ENCODE assay signal across 27 cellular contexts in the genomic region with DNA sequence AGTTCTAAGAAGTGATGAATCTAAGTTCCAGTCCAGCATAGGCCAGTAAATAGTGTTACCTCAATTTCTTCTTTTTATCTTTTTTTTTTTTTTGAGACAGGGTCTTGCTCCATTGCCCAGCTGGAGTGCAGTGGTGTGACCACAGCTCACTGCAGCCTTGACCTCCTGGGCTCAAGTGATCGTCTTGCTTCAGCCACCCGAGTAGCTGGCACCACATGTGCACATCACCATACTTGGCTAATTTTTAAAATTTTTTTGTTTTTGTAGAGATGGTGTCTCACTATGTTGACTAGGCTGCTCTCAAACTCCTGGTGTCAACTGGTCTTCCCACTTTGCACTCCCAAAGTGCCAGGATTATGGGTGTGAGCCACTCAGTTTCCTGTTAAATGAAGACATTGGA.
"Had no signal": no experiment of that assay in that cellular context is flagged by ENCODE, and none has a peak within 500 bp of the region (broad histone marks: within the 10 kb centered on the region; RNA-seq: fewer than 3 reads in every experiment).

No MANE protein-coding gene starts in this region.

- FAIRE-seq: bronchial epithelial cell, endometrium, urothelium cell line had no signal

- ATAC-seq: activated CD4-positive, alpha-beta T cell treated with anti-CD3 and anti-CD28 coated beads for 36 hours; mucosa of descending colon; right lobe of liver; stimulated activated naive CD8-positive, alpha-beta T cell treated with anti-CD3 and anti-CD28 coated beads, Interleukin-15, Interleukin-2, amounts not matched to agents 100 U/mL and 50 U/mL, for 24 hours had no signal

- H3K4me1 ChIP-seq: colonic mucosa, left lung, parathyroid adenoma, right lobe of liver had no signal

- H3K36me3 ChIP-seq: colonic mucosa, left lung, right lobe of liver, thoracic aorta had no signal

- H3K9me3 ChIP-seq: colonic mucosa, mucosa of descending colon, right lobe of liver, thoracic aorta had no signal

- H3K4me3 ChIP-seq: colonic mucosa, left lung, lung, mucosa of descending colon, right lobe of liver, SK-N-MC, thoracic aorta had no signal

- H3K9ac ChIP-seq: parathyroid adenoma had no signal

- H3K36me3 Mint-ChIP-seq: naive B cell had no signal

- DNase-seq: activated CD4-positive, alpha-beta T cell treated with anti-CD3 and anti-CD28 coated beads for 36 hours; activated CD4-positive, alpha-beta T cell treated with anti-CD3 and anti-CD28 coated beads, Interleukin-2, amount 50 U/mL, for 4 hours; activated CD4-positive, CD25-positive, alpha-beta regulatory T cell; activated CD8-positive, alpha-beta memory T cell treated with anti-CD3 and anti-CD28 coated beads, Interleukin-2, amount 50 U/mL, for 4 hours; activated effector memory CD4-positive, alpha-beta T cell treated with anti-CD3 and anti-CD28 coated beads, Interleukin-2, amount 50 U/mL, for 16 hours; activated naive CD4-positive, alpha-beta T cell treated with anti-CD3 and anti-CD28 coated beads for 36 hours; activated T-cell treated with anti-CD3 and anti-CD28 coated beads, Interleukin-2, amount 50 U/mL, for 1 hour; colonic mucosa; effector CD8-positive, alpha-beta T cell; kidney glomerular epithelial cell; left lung; mucosa of descending colon; naive B cell; nucleus accumbens; right lobe of liver; stimulated activated CD4-positive, alpha-beta T cell treated with anti-CD3 and anti-CD28 coated beads, Interleukin-2, amount 100 ng/mL, for 48 hours; stimulated activated naive CD8-positive, alpha-beta T cell treated with anti-CD3 and anti-CD28 coated beads, Interleukin-15, Interleukin-2, amounts not matched to agents 100 U/mL and 50 U/mL, for 24 hours; trophoblast cell had no signal

- H3K27me3 ChIP-seq: colonic mucosa, left lung, right lobe of liver had no signal

- H3K27ac Mint-ChIP-seq: activated CD4-positive, alpha-beta T cell treated with anti-CD3 and anti-CD28 coated beads for 36 hours; activated naive CD4-positive, alpha-beta T cell treated with anti-CD3 and anti-CD28 coated beads for 36 hours; activated T-helper 1 cell treated with anti-CD3 and anti-CD28 coated beads, Interleukin-12 subunit alpha, Interleukin-12 subunit beta, Interleukin-2, Interleukin-4 antibody, amounts not matched to agents 30 ng/mL and 10 ng/mL and 1 ng/mL, durations not matched to agents 14 hours and 24 hours and 36 hours; naive B cell had no signal

- H3K4me3 Mint-ChIP-seq: activated CD4-positive, alpha-beta T cell treated with anti-CD3 and anti-CD28 coated beads for 36 hours; activated naive CD4-positive, alpha-beta T cell treated with anti-CD3 and anti-CD28 coated beads for 36 hours; activated T-helper 1 cell treated with anti-CD3 and anti-CD28 coated beads, Interleukin-12 subunit alpha, Interleukin-12 subunit beta, Interleukin-2, Interleukin-4 antibody, amounts not matched to agents 30 ng/mL and 10 ng/mL and 1 ng/mL, durations not matched to agents 14 hours and 24 hours and 36 hours; naive B cell; neural crest cell had no signal

- H3K9me3 Mint-ChIP-seq: neural crest cell had no signal
